2 cellular contexts compared by ENCODE assay signal in the genomic region with DNA sequence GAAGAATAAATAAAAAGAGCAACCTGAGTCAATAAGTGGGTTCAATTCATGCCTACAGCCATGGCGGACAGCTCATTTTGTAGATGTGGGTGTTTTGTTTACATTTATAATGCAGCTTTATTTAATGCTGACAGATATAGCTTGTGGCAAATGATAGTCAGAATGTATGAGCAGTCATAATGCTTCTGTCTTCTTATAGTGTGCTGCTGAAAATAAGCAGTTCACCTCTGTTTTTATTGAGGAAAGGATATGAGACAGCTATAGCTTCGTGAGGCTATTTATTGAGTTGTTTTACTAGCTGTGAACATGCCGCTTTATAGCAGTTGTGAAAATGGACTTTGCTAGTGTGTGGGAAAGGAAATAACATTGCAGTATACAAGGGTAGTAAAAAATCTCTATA.
TF ChIP-seq lines count a peak whose summit lies in the region.

No MANE protein-coding gene starts in this region.

TF ChIP-seq in GM23338, 12 proteins besides CTCF, POLR2A, EP300 and RAD21 (continued from another document):
- no peak for TF ChIP-seq ETS1 (IDR thresholded peaks at IDR 0.05)
- no peak for TF ChIP-seq STAT1 (IDR thresholded peaks at IDR 0.05; ENCODE audit: unreplicated experiment)
- TF ChIP-seq, protein P1, sequence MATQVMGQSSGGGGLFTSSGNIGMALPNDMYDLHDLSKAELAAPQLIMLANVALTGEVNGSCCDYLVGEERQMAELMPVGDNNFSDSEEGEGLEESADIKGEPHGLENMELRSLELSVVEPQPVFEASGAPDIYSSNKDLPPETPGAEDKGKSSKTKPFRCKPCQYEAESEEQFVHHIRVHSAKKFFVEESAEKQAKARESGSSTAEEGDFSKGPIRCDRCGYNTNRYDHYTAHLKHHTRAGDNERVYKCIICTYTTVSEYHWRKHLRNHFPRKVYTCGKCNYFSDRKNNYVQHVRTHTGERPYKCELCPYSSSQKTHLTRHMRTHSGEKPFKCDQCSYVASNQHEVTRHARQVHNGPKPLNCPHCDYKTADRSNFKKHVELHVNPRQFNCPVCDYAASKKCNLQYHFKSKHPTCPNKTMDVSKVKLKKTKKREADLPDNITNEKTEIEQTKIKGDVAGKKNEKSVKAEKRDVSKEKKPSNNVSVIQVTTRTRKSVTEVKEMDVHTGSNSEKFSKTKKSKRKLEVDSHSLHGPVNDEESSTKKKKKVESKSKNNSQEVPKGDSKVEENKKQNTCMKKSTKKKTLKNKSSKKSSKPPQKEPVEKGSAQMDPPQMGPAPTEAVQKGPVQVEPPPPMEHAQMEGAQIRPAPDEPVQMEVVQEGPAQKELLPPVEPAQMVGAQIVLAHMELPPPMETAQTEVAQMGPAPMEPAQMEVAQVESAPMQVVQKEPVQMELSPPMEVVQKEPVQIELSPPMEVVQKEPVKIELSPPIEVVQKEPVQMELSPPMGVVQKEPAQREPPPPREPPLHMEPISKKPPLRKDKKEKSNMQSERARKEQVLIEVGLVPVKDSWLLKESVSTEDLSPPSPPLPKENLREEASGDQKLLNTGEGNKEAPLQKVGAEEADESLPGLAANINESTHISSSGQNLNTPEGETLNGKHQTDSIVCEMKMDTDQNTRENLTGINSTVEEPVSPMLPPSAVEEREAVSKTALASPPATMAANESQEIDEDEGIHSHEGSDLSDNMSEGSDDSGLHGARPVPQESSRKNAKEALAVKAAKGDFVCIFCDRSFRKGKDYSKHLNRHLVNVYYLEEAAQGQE (IDR thresholded peaks at IDR 0.05; ENCODE audit: unreplicated experiment), result no peak
- TF ChIP-seq ZNF331 (CRISPR knock-in tag; IDR thresholded peaks at IDR 0.05; ENCODE audit: low read depth), result no peak
TF ChIP-seq in GM23338: peak in this region for 0.

TF ChIP-seq in WTC11, 78 proteins besides CTCF, POLR2A, EP300 and RAD21 (continued from another document):
- TF ChIP-seq, protein P2, sequence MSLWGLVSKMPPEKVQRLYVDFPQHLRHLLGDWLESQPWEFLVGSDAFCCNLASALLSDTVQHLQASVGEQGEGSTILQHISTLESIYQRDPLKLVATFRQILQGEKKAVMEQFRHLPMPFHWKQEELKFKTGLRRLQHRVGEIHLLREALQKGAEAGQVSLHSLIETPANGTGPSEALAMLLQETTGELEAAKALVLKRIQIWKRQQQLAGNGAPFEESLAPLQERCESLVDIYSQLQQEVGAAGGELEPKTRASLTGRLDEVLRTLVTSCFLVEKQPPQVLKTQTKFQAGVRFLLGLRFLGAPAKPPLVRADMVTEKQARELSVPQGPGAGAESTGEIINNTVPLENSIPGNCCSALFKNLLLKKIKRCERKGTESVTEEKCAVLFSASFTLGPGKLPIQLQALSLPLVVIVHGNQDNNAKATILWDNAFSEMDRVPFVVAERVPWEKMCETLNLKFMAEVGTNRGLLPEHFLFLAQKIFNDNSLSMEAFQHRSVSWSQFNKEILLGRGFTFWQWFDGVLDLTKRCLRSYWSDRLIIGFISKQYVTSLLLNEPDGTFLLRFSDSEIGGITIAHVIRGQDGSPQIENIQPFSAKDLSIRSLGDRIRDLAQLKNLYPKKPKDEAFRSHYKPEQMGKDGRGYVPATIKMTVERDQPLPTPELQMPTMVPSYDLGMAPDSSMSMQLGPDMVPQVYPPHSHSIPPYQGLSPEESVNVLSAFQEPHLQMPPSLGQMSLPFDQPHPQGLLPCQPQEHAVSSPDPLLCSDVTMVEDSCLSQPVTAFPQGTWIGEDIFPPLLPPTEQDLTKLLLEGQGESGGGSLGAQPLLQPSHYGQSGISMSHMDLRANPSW (CRISPR knock-in tag; conservative IDR thresholded peaks at IDR 0.05; ENCODE audit: low read depth), result no peak
